24 cellular contexts compared by ENCODE assay signal in genomic region chr10:129219364-129219763, GRCh38.
DNase-seq lines count a peak whose midpoint lies in the region; ATAC-seq, FAIRE-seq and TF ChIP-seq lines count a peak whose summit lies in the region.
"Had no signal": no experiment of that assay in that cellular context is flagged by ENCODE, and none has a peak within 500 bp of the region (broad histone marks: within the 10 kb centered on the region; RNA-seq: fewer than 3 reads in every experiment).

No MANE protein-coding gene starts in this region.

- in situ Hi-C loops in HepG2 (cut with HindIII; ENCODE audit: extremely low pct_ligation_motif_present, low pct_unique_long_range_greater_than_20kb): no loop called here

- H3K4me2 ChIP-seq in HepG2 (ENCODE audit: low read depth, low read length) (no peak overlapping the region), GM23338 (no peak overlapping the region), endothelial cell of umbilical vein (ENCODE audit: insufficient read depth, low read length) (no peak overlapping the region)

- H3K4me1 ChIP-seq in HepG2 (ENCODE audit: insufficient read depth, low read length) (no peaks in the 10 kb centered on the region), right lobe of liver (no peaks in the 10 kb centered on the region), GM23338 (ENCODE audit: insufficient read depth) (no peaks in the 10 kb centered on the region), endothelial cell of umbilical vein (ENCODE audit: control insufficient read depth, extremely low read depth, insufficient read depth, low read length) (no peaks in the 10 kb centered on the region)
- H3K4me1 ChIP-seq: Caco-2 had no signal

- no peaks in the 10 kb centered on the region for H3K27me3 ChIP-seq in HepG2 (ENCODE audit: control insufficient read depth in 1 of 2, insufficient read depth in 2 of 2, low read length in 2 of 2)
- no peaks in the 10 kb centered on the region for H3K27me3 ChIP-seq in right lobe of liver
- H3K27me3 ChIP-seq in GM23338 (ENCODE audit: insufficient read depth): no peaks in the 10 kb centered on the region
- no peaks in the 10 kb centered on the region for H3K27me3 ChIP-seq in endothelial cell of umbilical vein (ENCODE audit: control insufficient read depth in 2 of 2, insufficient read depth in 2 of 2, low read length in 2 of 2)
- H3K27me3 ChIP-seq: BE2C; BLaER1 treated with 17β-estradiol and CSF1 and Interleukin-3, amounts not matched to agents 10 nM and 100 nM had no signal

- H3K4me3 ChIP-seq in HepG2 (replicated peaks in 1 of 3; ENCODE audit: insufficient read depth in 1 of 3, low read depth in 2 of 3, low read length in 3 of 3): no peak overlapping the region
- H3K4me3 ChIP-seq in right lobe of liver: no peak overlapping the region
- no peak overlapping the region for H3K4me3 ChIP-seq in GM23338
- no peak overlapping the region for H3K4me3 ChIP-seq in endothelial cell of umbilical vein (replicated peaks in 1 of 3; ENCODE audit: insufficient read depth in 1 of 3, low read depth in 1 of 3, low read length in 3 of 3)
- H3K4me3 ChIP-seq: BLaER1 treated with 17β-estradiol and CSF1 and Interleukin-3, amounts not matched to agents 10 nM and 100 nM had no signal

- intact Hi-C loops in HepG2 (cut with micrococcal nuclease; ENCODE audit: unreplicated experiment) (no loop called here), right lobe of liver (cut with DNase I) (no loop called here), endothelial cell of umbilical vein (cut with micrococcal nuclease) (loop anchor here (1.0 kb wide), 1 partner anchor 180 kb away; no protein-coding TSS in a partner anchor)

- TF ChIP-seq EP300 in HepG2 (IDR thresholded peaks at IDR 0.05; ENCODE audit: low read depth in 2 of 2, low read length in 2 of 2) (no peak), HepG2 (CRISPR knock-in tag; IDR thresholded peaks at IDR 0.05; ENCODE audit: borderline replicate concordance) (no peak)

- no peak overlapping the region for H2AFZ ChIP-seq in HepG2 (ENCODE audit: low read length)
- H2AFZ ChIP-seq in GM23338: peak overlapping the region; percentile 19; the same call in 1 of the 2 replicates
- H2AFZ ChIP-seq in endothelial cell of umbilical vein (ENCODE audit: low read depth, low read length): no peak overlapping the region

- dilution Hi-C loops in endothelial cell of umbilical vein (cut with MboI; ENCODE audit: extremely low pct_ligation_motif_present, low sequenced_read_pairs): no loop called here

- no TSS peak for BruUV-seq in HepG2 (replicated peaks; lab: Mats Ljungman, UMichigan)
- no TSS peak for BruUV-seq in endothelial cell of umbilical vein (replicated peaks; lab: Mats Ljungman, UMichigan)

- H3K9me1 ChIP-seq in endothelial cell of umbilical vein (replicated peaks; ENCODE audit: control insufficient read depth, extremely low read depth, insufficient read depth, low read length): no peaks in the 10 kb centered on the region

- H3K36me3 Mint-ChIP-seq in GM23338 (ENCODE audit: low read depth): no peaks in the 10 kb centered on the region
- H3K36me3 Mint-ChIP-seq: CD8-positive, alpha-beta T cell had no signal

- POLR2A ChIA-PET in HepG2 (lab: Yijun Ruan, JAX): no interaction called here
- POLR2A ChIA-PET in endothelial cell of umbilical vein (lab: Charles Lee): no interaction called here

- FAIRE-seq in HepG2 (lab: Jason Lieb, UNC): no peak
- peak; percentile 55 for FAIRE-seq in endothelial cell of umbilical vein (lab: Jason Lieb, UNC)
- FAIRE-seq in urothelium cell line (lab: Jason Lieb, UNC): no peak
- FAIRE-seq: A204.1, D721Med, G401.6, GM12891, GM19239 had no signal

- no peak overlapping the region for H3K27ac ChIP-seq in HepG2 (ENCODE audit: extremely low read length, insufficient read depth, low read length)
- H3K27ac ChIP-seq in right lobe of liver: no peak overlapping the region
- H3K27ac ChIP-seq in GM23338 (ENCODE audit: low read depth): no peak overlapping the region
- H3K27ac ChIP-seq in endothelial cell of umbilical vein (ENCODE audit: insufficient read depth, low read depth, low read length): no peak overlapping the region
- H3K27ac ChIP-seq: BLaER1 treated with 17β-estradiol and CSF1 and Interleukin-3, amounts not matched to agents 10 nM and 100 nM; C4-2B had no signal

- H3K4me3 Mint-ChIP-seq in GM23338: no peak overlapping the region
- H3K4me3 Mint-ChIP-seq: CD4-positive, alpha-beta T cell; CD8-positive, alpha-beta T cell had no signal

- no peaks in the 10 kb centered on the region for H3F3A ChIP-seq in GM23338 (replicated peaks; ENCODE audit: low read depth)

- no peak overlapping the region for H3K27ac Mint-ChIP-seq in GM23338
- H3K27ac Mint-ChIP-seq: CD4-positive, alpha-beta T cell; CD8-positive, alpha-beta T cell had no signal

- CTCF ChIA-PET in HepG2 (lab: Yijun Ruan, JAX; ENCODE audit: low intra/inter-chr PET ratio, low total read pairs): no interaction called here
- CTCF ChIA-PET in endothelial cell of umbilical vein (lab: Charles Lee): no interaction called here

- H4K20me1 ChIP-seq in HepG2 (ENCODE audit: insufficient read depth, low read length): no peaks in the 10 kb centered on the region
- H4K20me1 ChIP-seq in GM23338 (replicated peaks; ENCODE audit: insufficient read depth): no peaks in the 10 kb centered on the region
- H4K20me1 ChIP-seq in endothelial cell of umbilical vein (replicated peaks; ENCODE audit: control insufficient read depth, extremely low read depth, insufficient read depth, low read length): no peaks in the 10 kb centered on the region
- H4K20me1 ChIP-seq: BLaER1 treated with 17β-estradiol and CSF1 and Interleukin-3, amounts not matched to agents 10 nM and 100 nM had no signal

- H3K27me3 Mint-ChIP-seq in GM23338 (ENCODE audit: insufficient read depth, low read depth, poor library complexity): no peaks in the 10 kb centered on the region
- H3K27me3 Mint-ChIP-seq: CD4-positive, alpha-beta T cell had no signal

- 22% methylated on average over 5 of the region's 5 CpGs for WGBS in HepG2 (ENCODE audit: low lambda C conversion rate)
- 55% methylated on average over 4 of the region's 5 CpGs for WGBS in right lobe of liver (ENCODE audit: insufficient coverage, low coverage, low lambda C conversion rate, missing lambda C conversion rate)

- H3K36me3 ChIP-seq in HepG2 (replicated peaks in 1 of 2; ENCODE audit: control insufficient read depth in 1 of 2, insufficient read depth in 2 of 2, low read length in 2 of 2) (no peaks in the 10 kb centered on the region), right lobe of liver (no peaks in the 10 kb centered on the region), GM23338 (ENCODE audit: insufficient read depth) (no peaks in the 10 kb centered on the region), endothelial cell of umbilical vein (ENCODE audit: control insufficient read depth in 2 of 2, extremely low read depth in 1 of 2, insufficient read depth in 2 of 2, low read length in 2 of 2) (no peaks in the 10 kb centered on the region)
- H3K36me3 ChIP-seq: BE2C; BLaER1 treated with 17β-estradiol and CSF1 and Interleukin-3, amounts not matched to agents 10 nM and 100 nM had no signal

- H3K9me2 ChIP-seq in GM23338 (ENCODE audit: insufficient read depth): no peaks in the 10 kb centered on the region

- TF ChIP-seq RAD21 in HepG2 (CRISPR knock-in tag; IDR thresholded peaks at IDR 0.05): no peak

- no peaks in the 10 kb centered on the region; the same call in 1 of the 3 replicates for H3K4me1 Mint-ChIP-seq in GM23338

- H3K9me3 ChIP-seq in HepG2 (ENCODE audit: low read length) (peaks cover 4% of the 10 kb centered on the region; the same call in 1 of the 2 replicates), right lobe of liver (no peaks in the 10 kb centered on the region), endothelial cell of umbilical vein (replicated peaks; ENCODE audit: control insufficient read depth, insufficient read depth, low read length) (no peaks in the 10 kb centered on the region)
- H3K9me3 ChIP-seq: BE2C, Caco-2 had no signal

- H3K9me3 Mint-ChIP-seq in GM23338: no peaks in the 10 kb centered on the region; the same call in 2 of the 3 replicates
- H3K9me3 Mint-ChIP-seq: CD4-positive, alpha-beta T cell; CD8-positive, alpha-beta T cell had no signal

- TF ChIP-seq CTCF in HepG2 (CRISPR knock-in tag; IDR thresholded peaks at IDR 0.05) (no peak), right lobe of liver (IDR thresholded peaks at IDR 0.05) (no peak), GM23338 (conservative IDR thresholded peaks at IDR 0.05; ENCODE audit: low read depth in 2 of 2) (no peak), endothelial cell of umbilical vein (IDR thresholded peaks at IDR 0.05; ENCODE audit: extremely low read depth in 1 of 2, insufficient read depth in 1 of 2, low read depth in 1 of 2, low read length in 2 of 2) (no peak)

- ATAC-seq in HepG2 (no peak), right lobe of liver (no peak), GM23338 (no peak), HG03469 (IDR thresholded peaks at IDR 0.05; ENCODE audit: unreplicated experiment) (no peak)
- ATAC-seq: CD8-positive, alpha-beta T cell had no signal

- DNase-seq in HepG2 (ENCODE audit: low spot score): no peak
- DNase-seq in right lobe of liver: no peak
- no peak for DNase-seq in GM23338 (ENCODE audit: low spot score)
- DNase-seq in dermis blood vessel endothelial cell: peak; percentile 89
- DNase-seq in endothelial cell of umbilical vein (ENCODE audit: low read depth, low spot score): peak; percentile 53
- DNase-seq in urothelium cell line (ENCODE audit: low spot score): no peak
- no peak for DNase-seq in SIG-M5 treated with dmso at 0.1 percent for 504 hours (lab: John Stamatoyannopoulos, UW; ENCODE audit: unreplicated experiment)
- DNase-seq: 8988T; ACHN; BE2C; Caco-2; Calu3; CD4-positive, alpha-beta T cell; CD8-positive, alpha-beta T cell; DMS79 treated with DMSO at 0.1 percent for 48 hours; GF-D8 had no signal

- H3K79me2 ChIP-seq in HepG2 (ENCODE audit: insufficient read depth, low read length) (no peaks in the 10 kb centered on the region), GM23338 (replicated peaks; ENCODE audit: insufficient read depth) (no peaks in the 10 kb centered on the region), endothelial cell of umbilical vein (ENCODE audit: control insufficient read depth, insufficient read depth, low read length) (no peaks in the 10 kb centered on the region)

- no peak overlapping the region for H3K9ac ChIP-seq in HepG2 (ENCODE audit: insufficient read depth, low read depth, low read length)
- H3K9ac ChIP-seq in endothelial cell of umbilical vein (replicated peaks; ENCODE audit: extremely low read depth, insufficient read depth, low read length): no peak overlapping the region
- H3K9ac ChIP-seq: BLaER1 treated with 17β-estradiol and CSF1 and Interleukin-3, amounts not matched to agents 10 nM and 100 nM had no signal

- TF ChIP-seq POLR2A in HepG2 (IDR thresholded peaks at IDR 0.05; ENCODE audit: insufficient read depth in 1 of 2, low read depth in 2 of 2, low read length in 2 of 2) (no peak), right lobe of liver (IDR thresholded peaks at IDR 0.05) (no peak), endothelial cell of umbilical vein (IDR thresholded peaks at IDR 0.05; ENCODE audit: low read depth, low read length) (no peak)

TF ChIP-seq in GM23338, 12 proteins besides CTCF, POLR2A, EP300 and RAD21 (continues in another document):
- TF ChIP-seq STAT1 (IDR thresholded peaks at IDR 0.05; ENCODE audit: unreplicated experiment) (no peak), CREB1 (CRISPR knock-in tag; IDR thresholded peaks at IDR 0.05; ENCODE audit: low read depth) (no peak)

TF ChIP-seq in endothelial cell of umbilical vein, 7 proteins besides CTCF, POLR2A, EP300 and RAD21 (continues in another document):
- TF ChIP-seq EZH2 (IDR thresholded peaks at IDR 0.05; ENCODE audit: borderline replicate concordance, low read depth, low read length, severe bottlenecking): no peak

Comparison
In these comparisons a context has a peak if more than half of its experiments do, and no peak if none do; other contexts are left out.
1. DNase-seq: peak in dermis blood vessel endothelial cell (single experiment) and endothelial cell of umbilical vein (single experiment); none in HepG2 (single experiment), right lobe of liver (0 of 3), GM23338 (single experiment), urothelium cell line (single experiment) and SIG-M5 treated with dmso at 0.1 percent for 504 hours (single experiment).